25 cellular contexts compared by ENCODE assay signal in genomic region chr6:133757330-133757729, GRCh38.
DNase-seq lines count a peak whose midpoint lies in the region; ATAC-seq and TF ChIP-seq lines count a peak whose summit lies in the region.
"Had no signal": no experiment of that assay in that cellular context is flagged by ENCODE, and none has a peak within 500 bp of the region (broad histone marks: within the 10 kb centered on the region; RNA-seq: fewer than 3 reads in every experiment).

No MANE protein-coding gene starts in this region.

- peak overlapping the region in 1 of 3 experiments; percentile 28 for H3K4me3 Mint-ChIP-seq in nephron
- H3K4me3 Mint-ChIP-seq: activated naive CD4-positive, alpha-beta T cell treated with anti-CD3 and anti-CD28 coated beads, Interleukin-2, amount 50 U/mL, for 24 hours; H9; memory B cell had no signal

- no peak for ATAC-seq in HG03571 (IDR thresholded peaks at IDR 0.05; ENCODE audit: unreplicated experiment)
- ATAC-seq: esophagus mucosa had no signal

- H3K36me3 ChIP-seq in adipocyte (ENCODE audit: control insufficient read depth, insufficient read depth, low read length, severe bottlenecking) (no peaks in the 10 kb centered on the region), tibial artery (no peaks in the 10 kb centered on the region), neuronal stem cell (replicated peaks in 1 of 2; ENCODE audit: control insufficient read depth in 2 of 2, insufficient read depth in 2 of 2, low read length in 2 of 2) (no peaks in the 10 kb centered on the region)
- H3K36me3 ChIP-seq: neutrophil, prostate gland, tibial nerve had no signal

- no peaks in the 10 kb centered on the region for H3K9me3 Mint-ChIP-seq in nephron
- H3K9me3 Mint-ChIP-seq: activated naive CD4-positive, alpha-beta T cell treated with anti-CD3 and anti-CD28 coated beads, Interleukin-2, amount 50 U/mL, for 24 hours; H9; memory B cell had no signal

- H3K9me3 ChIP-seq in adipocyte (ENCODE audit: control insufficient read depth, low read length) (no peaks in the 10 kb centered on the region), tibial artery (no peaks in the 10 kb centered on the region), neuronal stem cell (replicated peaks in 1 of 2; ENCODE audit: control insufficient read depth in 2 of 2, insufficient read depth in 1 of 2, low read depth in 1 of 2, low read length in 2 of 2) (no peaks in the 10 kb centered on the region)
- H3K9me3 ChIP-seq: neutrophil, prostate gland, tibial nerve had no signal

- H2AFZ ChIP-seq in neuronal stem cell (ENCODE audit: low read length) = no peak overlapping the region

- H2BK5ac ChIP-seq in neuronal stem cell (ENCODE audit: low read length) = no peak overlapping the region

- intact Hi-C loops in tibial artery (cut with DNase I; ENCODE audit: low total_unique reads) = no loop called here

- H4K8ac ChIP-seq in neuronal stem cell (ENCODE audit: low read depth, low read length) = no peak overlapping the region

- H3K4me3 ChIP-seq in adipocyte (ENCODE audit: low read length) (peak overlapping the region; percentile 57), tibial artery (no peak overlapping the region), neuronal stem cell (ENCODE audit: low read length in 2 of 2) (no peak overlapping the region)
- H3K4me3 ChIP-seq: prostate gland, tibial nerve had no signal

- H3K27me3 ChIP-seq in adipocyte (replicated peaks; ENCODE audit: control insufficient read depth, insufficient read depth, low read length) (no peaks in the 10 kb centered on the region), tibial artery (no peaks in the 10 kb centered on the region), neuronal stem cell (ENCODE audit: control insufficient read depth in 3 of 3, insufficient read depth in 3 of 3, low read depth in 1 of 3, low read length in 3 of 3) (no peaks in the 10 kb centered on the region)
- H3K27me3 ChIP-seq: neutrophil, tibial nerve had no signal

- H4K91ac ChIP-seq in neuronal stem cell (ENCODE audit: low read depth, low read length, poor library complexity) = no peak overlapping the region

- H3K27ac Mint-ChIP-seq in nephron = peak overlapping the region; percentile 83 to 90 (median 89)
- H3K27ac Mint-ChIP-seq: activated naive CD4-positive, alpha-beta T cell treated with anti-CD3 and anti-CD28 coated beads, Interleukin-2, amount 50 U/mL, for 24 hours; H9; memory B cell had no signal

- H3K27me3 Mint-ChIP-seq in nephron (ENCODE audit: low read depth) = no peaks in the 10 kb centered on the region

- H2BK120ac ChIP-seq in neuronal stem cell (ENCODE audit: low read depth, low read length) = no peak overlapping the region

- no peak overlapping the region for H3K14ac ChIP-seq in neuronal stem cell (ENCODE audit: low read length)

- H2AK5ac ChIP-seq in neuronal stem cell (ENCODE audit: low read depth, low read length) = no peak overlapping the region

- H2BK12ac ChIP-seq in neuronal stem cell (ENCODE audit: low read length) = no peak overlapping the region

- DNase-seq in adipocyte (ENCODE audit: low read depth) (peak; percentile 38), fibroblast of peridontal ligament (ENCODE audit: extremely low read depth) (peak; percentile 61), tibial artery (no peak), NCI-H345 treated with DMSO at 0.1 percent for 48 hours (lab: John Stamatoyannopoulos, UW; ENCODE audit: unreplicated experiment) (no peak), SHP77 (lab: John Stamatoyannopoulos, UW) (no peak), neuronal stem cell (ENCODE audit: low spot score) (no peak)
- DNase-seq: activated CD4-positive, alpha-beta T cell treated with anti-CD3 and anti-CD28 coated beads, Interleukin-2, amount 50 U/mL, for 4 hours; DMS79; GDM1; H9; kidney glomerular epithelial cell; NCI-H1105 treated with DMSO at 0.1 percent for 48 hours; NCI-H1930; NCI-H69; stimulated activated naive CD4-positive, alpha-beta T cell treated with Interleukin-2 at 50 U/mL for 16 hours; T-helper 1 cell had no signal

- no peak overlapping the region for H2BK15ac ChIP-seq in neuronal stem cell (ENCODE audit: low read length)

- H3K9ac ChIP-seq in adipocyte (ENCODE audit: low read length) (peak overlapping the region; percentile 88), neuronal stem cell (ENCODE audit: low read depth, low read length, poor library complexity) (no peak overlapping the region)

- H3K4me1 ChIP-seq in adipocyte (ENCODE audit: control insufficient read depth, insufficient read depth, low read length) (peaks cover 75% of the 10 kb centered on the region), tibial artery (peaks cover 0 to 83% (median 21%) of the 10 kb centered on the region in 4 donors), neuronal stem cell (ENCODE audit: control insufficient read depth in 2 of 2, insufficient read depth in 1 of 2, low read depth in 1 of 2, low read length in 2 of 2) (peaks cover 0 to 2% of the 10 kb centered on the region in 2 donors)
- H3K4me1 ChIP-seq: prostate gland had no signal

- H3K4ac ChIP-seq in neuronal stem cell (ENCODE audit: low read length) = no peak overlapping the region

- TF ChIP-seq CTCF in nephron (IDR thresholded peaks at IDR 0.05; ENCODE audit: unreplicated experiment in 3 of 3) = no peak
- no peak for TF ChIP-seq CTCF in tibial artery (IDR thresholded peaks at IDR 0.05)

- H3K36me3 Mint-ChIP-seq in nephron (ENCODE audit: low read depth) = no peaks in the 10 kb centered on the region
- H3K36me3 Mint-ChIP-seq: activated naive CD4-positive, alpha-beta T cell treated with anti-CD3 and anti-CD28 coated beads, Interleukin-2, amount 50 U/mL, for 24 hours; memory B cell had no signal

- no peak overlapping the region for H3K18ac ChIP-seq in neuronal stem cell (ENCODE audit: low read length)

- WGBS in neuronal stem cell (ENCODE audit: extremely low coverage in 2 of 2, insufficient read length in 2 of 2, insufficient replicate concordance in 1 of 2), 2 donors = no CpG with 5 or more reads among the region's 2 CpGs

- H3K27ac ChIP-seq in tibial artery (peak overlapping the region; percentile 59), neuronal stem cell (replicated peaks; ENCODE audit: low read length) (no peak overlapping the region)
- H3K27ac ChIP-seq: C4-2B, neutrophil, prostate gland had no signal

- no peak overlapping the region for H3K4me2 ChIP-seq in neuronal stem cell (ENCODE audit: insufficient read depth, low read length, poor library complexity, severe bottlenecking)

- H3K79me1 ChIP-seq in neuronal stem cell (ENCODE audit: low read depth, low read length) = no peaks in the 10 kb centered on the region

- peaks cover 62% of the 10 kb centered on the region for H3K4me1 Mint-ChIP-seq in nephron
- H3K4me1 Mint-ChIP-seq: activated naive CD4-positive, alpha-beta T cell treated with anti-CD3 and anti-CD28 coated beads, Interleukin-2, amount 50 U/mL, for 24 hours; H9; memory B cell had no signal

- no peak overlapping the region for H3K23ac ChIP-seq in neuronal stem cell (ENCODE audit: low read depth, low read length, poor library complexity)

Comparison
In these comparisons a context has a peak if more than half of its experiments do, and no peak if none do; other contexts are left out.
1. DNase-seq: peak in adipocyte (single experiment) and fibroblast of peridontal ligament (single experiment); none in tibial artery (0 of 2), NCI-H345 treated with DMSO at 0.1 percent for 48 hours (single experiment), SHP77 (0 of 2) and neuronal stem cell (single experiment).